30 cellular contexts compared by ENCODE assay signal in genomic region chr12:52757449-52758176, GRCh38. TPM values are rescaled to one million over a fixed set of nuclear protein-coding genes. Genes with fewer than 3 reads are reported as not detected.
"Had no signal": no experiment of that assay in that cellular context is flagged by ENCODE, and none has a peak within 500 bp of the region (broad histone marks: within the 10 kb centered on the region; RNA-seq: fewer than 3 reads in every experiment).

No MANE protein-coding gene starts in this region.

- H3K36me3 ChIP-seq: stomach, suprapubic skin, thoracic aorta, thyroid gland, tibial artery, tibial nerve, transverse colon, upper lobe of left lung, upper lobe of right lung, uterus, vagina had no signal

- H3K27me3 ChIP-seq: testis, thyroid gland, tibial nerve, upper lobe of left lung, uterus, vagina had no signal

- H3K4me3 ChIP-seq: stomach, suprapubic skin, testis, thoracic aorta, thyroid gland, tibial artery, tibial nerve, transverse colon, upper lobe of left lung, upper lobe of right lung, uterus, vagina had no signal

- H3K27ac ChIP-seq: stomach, suprapubic skin, testis, thoracic aorta, thyroid gland, tibial artery, tibial nerve, transverse colon, upper lobe of left lung, upper lobe of right lung, uterus, vagina had no signal

- H3K4me1 ChIP-seq: stomach, suprapubic skin, testis, thyroid gland, tibial artery, tibial nerve, transverse colon, upper lobe of left lung, upper lobe of right lung, uterus, vagina had no signal

- ATAC-seq: stimulated activated effector memory CD8-positive, alpha-beta T cell treated with anti-CD3 and anti-CD28 coated beads, Interleukin-12 subunit alpha, Interleukin-12 subunit beta, amount 100 ng/mL, for 72 hours; stimulated activated memory B cell treated with anti-CD40 and anti-IgM and Interleukin-4, amounts not matched to agents 10 μg/mL and 1 μg/mL and 100 μg/mL, for 72 hours; stimulated activated naive B cell treated with anti-CD40 and anti-IgM and Interleukin-4, amounts not matched to agents 10 μg/mL and 1 μg/mL and 100 μg/mL, for 72 hours; stimulated activated naive CD8-positive, alpha-beta T cell treated with anti-CD3 and anti-CD28 coated beads, Interleukin-15, amount 100 ng/mL, for 72 hours; stimulated activated naive CD8-positive, alpha-beta T cell treated with anti-CD3 and anti-CD28 coated beads, Interleukin-15, Interleukin-2, amounts not matched to agents 100 U/mL and 50 U/mL, for 24 hours; upper lobe of right lung had no signal

- DNase-seq: stimulated activated CD4-positive, alpha-beta T cell treated with anti-CD3 and anti-CD28 coated beads, Interleukin-2, amount 100 ng/mL, for 48 hours; stimulated activated CD4-positive, alpha-beta T cell treated with anti-CD3 and anti-CD28 coated beads, Interleukin-4, amount 100 ng/mL, for 1 hour; stimulated activated CD4-positive, alpha-beta T cell treated with anti-CD3 and anti-CD28 coated beads, Interleukin-4, amount 100 ng/mL, for 24 hours; stimulated activated CD4-positive, alpha-beta T cell treated with anti-CD3 and anti-CD28 coated beads, Interleukin-4, amount 100 ng/mL, for 4 hours; stimulated activated CD8-positive, alpha-beta memory T cell treated with anti-CD3 and anti-CD28 coated beads, Interleukin-4, amount 100 ng/mL, for 48 hours; stimulated activated naive B cell treated with anti-CD40 and anti-IgM and Interleukin-4, amounts not matched to agents 10 μg/mL and 1 μg/mL and 100 μg/mL, for 72 hours; stimulated activated naive CD4-positive, alpha-beta T cell; stimulated activated naive CD4-positive, alpha-beta T cell treated with Interleukin-2 at 50 U/mL for 16 hours; stimulated activated naive CD8-positive, alpha-beta T cell treated with anti-CD3 and anti-CD28 coated beads, Interleukin-15, amount 100 ng/mL, for 72 hours; stimulated activated naive CD8-positive, alpha-beta T cell treated with anti-CD3 and anti-CD28 coated beads, Interleukin-15, Interleukin-2, amounts not matched to agents 100 U/mL and 50 U/mL, for 24 hours; stomach; substantia nigra; testis; thyroid gland; tibial artery; transverse colon; trophoblast cell; upper lobe of left lung; upper lobe of right lung; uterus had no signal

- H3K9me3 ChIP-seq: testis, thyroid gland, uterus, vagina had no signal

RNA-seq across cellular contexts. Expression of gene KRT76, which starts 19.5 kb away (rescaled TPM):
- total RNA-seq: stomach, subcutaneous adipose tissue, suprapubic skin, temporal lobe, testis, thoracic aorta, thyroid gland, tibial nerve, transverse colon, upper lobe of left lung, upper lobe of right lung, ureter, urinary bladder, uterus, vagina had no signal

RNA-seq across cellular contexts. Expression of gene KRT3, which starts 38.3 kb away (rescaled TPM):
- total RNA-seq: stomach, subcutaneous adipose tissue, suprapubic skin, temporal lobe, testis, thoracic aorta, thyroid gland, tibial nerve, transverse colon, upper lobe of left lung, upper lobe of right lung, ureter, urinary bladder, uterus, vagina had no signal

RNA-seq across cellular contexts. Expression of gene KRT77, which starts 54.3 kb away (rescaled TPM):
- total RNA-seq: stomach, thyroid gland, tibial nerve, transverse colon, upper lobe of left lung, upper lobe of right lung, ureter, urinary bladder, uterus had no signal

RNA-seq across cellular contexts. Expression of gene KRT4, which starts 56.3 kb away (rescaled TPM):
- total RNA-seq: subcutaneous adipose tissue, temporal lobe, thoracic aorta, tibial nerve, transverse colon, uterus had no signal
